In the genomic region with DNA sequence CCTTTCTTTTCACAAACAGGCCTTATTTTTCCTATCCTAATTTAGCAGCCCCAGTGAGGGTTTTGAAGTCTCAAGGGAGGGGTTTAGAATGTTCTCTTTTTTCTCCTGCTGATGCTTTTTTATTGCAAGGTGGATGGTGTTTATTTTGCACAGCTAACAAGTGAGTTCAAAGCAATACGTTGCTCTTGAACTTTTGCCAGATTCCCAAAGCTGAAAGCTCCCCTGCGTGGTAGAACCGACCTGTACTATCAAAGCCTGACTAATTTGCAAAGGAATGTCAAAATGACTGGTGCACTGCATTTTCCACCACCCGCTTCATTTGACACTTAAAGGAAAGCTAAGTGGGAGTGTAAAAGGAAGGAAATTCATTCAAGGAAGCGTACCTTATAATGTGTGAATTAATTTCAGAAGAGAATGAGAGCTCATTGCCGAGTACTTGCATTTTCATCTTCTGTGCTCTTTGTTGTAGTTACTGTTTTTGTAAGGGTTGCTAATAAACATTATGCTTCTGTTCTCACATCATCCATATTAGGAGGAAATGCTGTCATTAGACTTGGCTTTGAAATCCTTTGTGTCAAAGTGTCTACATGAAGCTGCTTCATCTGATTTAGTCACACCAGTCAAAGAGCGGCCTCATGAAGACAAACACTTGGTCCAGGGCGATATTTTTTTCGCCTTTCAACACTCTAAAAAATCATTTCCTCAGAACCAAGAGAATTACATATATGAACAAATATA, we compare ENCODE assay signal across 8 cellular contexts.
DNase-seq lines count a peak whose midpoint lies in the region; ATAC-seq, FAIRE-seq and TF ChIP-seq lines count a peak whose summit lies in the region.

No MANE protein-coding gene starts in this region.

- no peaks in the 10 kb centered on the region for H3K27me3 Mint-ChIP-seq in neural crest cell (ENCODE audit: low read depth)

- peak overlapping the region; percentile 39 for H3K4me3 Mint-ChIP-seq in neural crest cell

- H3K27me3 ChIP-seq in bronchial epithelial cell (ENCODE audit: control insufficient read depth, insufficient read depth, low read length) = no peaks in the 10 kb centered on the region

- peak overlapping the region; percentile 88 for H3K27ac Mint-ChIP-seq in neural crest cell (ENCODE audit: unreplicated experiment)

- H3K36me3 Mint-ChIP-seq in neural crest cell (ENCODE audit: low read depth) = peaks cover 6% of the 10 kb centered on the region

- H3K4me3 ChIP-seq in bronchial epithelial cell (ENCODE audit: low read depth, low read length) = no peak overlapping the region

- H3K4me1 Mint-ChIP-seq in neural crest cell = peaks cover 44% of the 10 kb centered on the region

- TF ChIP-seq CTCF in bronchial epithelial cell (IDR thresholded peaks at IDR 0.05; ENCODE audit: insufficient read depth, low read length, severe bottlenecking) (no peak), neural crest cell (conservative IDR thresholded peaks at IDR 0.05) (no peak)

- H3K9me3 Mint-ChIP-seq in neural crest cell = peaks cover 8% of the 10 kb centered on the region

- peak; percentile 76 for DNase-seq in bronchial epithelial cell (ENCODE audit: low read depth)
- DNase-seq in neural crest cell (ENCODE audit: low read depth, low spot score) = no peak
- no peak for DNase-seq in GM12891 (ENCODE audit: insufficient read length, low spot score)
- no peak for DNase-seq in stimulated activated CD8-positive, alpha-beta memory T cell treated with anti-CD3 and anti-CD28 coated beads, Interleukin-4, amount 100 ng/mL, for 48 hours

- no peaks in the 10 kb centered on the region for H3K36me3 ChIP-seq in bronchial epithelial cell (ENCODE audit: control insufficient read depth, insufficient read depth, low read length)

- ATAC-seq in GM18861 (IDR thresholded peaks at IDR 0.05; ENCODE audit: unreplicated experiment) (peak; percentile 20), HG03139 (IDR thresholded peaks at IDR 0.05; ENCODE audit: unreplicated experiment) (peak; percentile 13), HG02884 (IDR thresholded peaks at IDR 0.05; ENCODE audit: unreplicated experiment) (no peak), GM21723 (IDR thresholded peaks at IDR 0.05; ENCODE audit: unreplicated experiment) (no peak)

- FAIRE-seq in bronchial epithelial cell (lab: Jason Lieb, UNC) (no peak), GM12891 (lab: Jason Lieb, UNC) (no peak)

- TF ChIP-seq POLR2A in GM12891 (IDR thresholded peaks at IDR 0.05; ENCODE audit: low read depth, low read length) = no peak

TF ChIP-seq in GM12891, 5 proteins besides CTCF, POLR2A, EP300 and RAD21:
- TF ChIP-seq POU2F2 (IDR thresholded peaks at IDR 0.05; ENCODE audit: low read depth, low read length) = no peak

Comparison
In these comparisons a context has a peak if more than half of its experiments do, and no peak if none do; other contexts are left out.
1. ATAC-seq: peak in GM18861 (single experiment) and HG03139 (single experiment); none in HG02884 (single experiment) and GM21723 (single experiment).